Comparison of ENCODE assay signal across 9 cellular contexts in the genomic region with DNA sequence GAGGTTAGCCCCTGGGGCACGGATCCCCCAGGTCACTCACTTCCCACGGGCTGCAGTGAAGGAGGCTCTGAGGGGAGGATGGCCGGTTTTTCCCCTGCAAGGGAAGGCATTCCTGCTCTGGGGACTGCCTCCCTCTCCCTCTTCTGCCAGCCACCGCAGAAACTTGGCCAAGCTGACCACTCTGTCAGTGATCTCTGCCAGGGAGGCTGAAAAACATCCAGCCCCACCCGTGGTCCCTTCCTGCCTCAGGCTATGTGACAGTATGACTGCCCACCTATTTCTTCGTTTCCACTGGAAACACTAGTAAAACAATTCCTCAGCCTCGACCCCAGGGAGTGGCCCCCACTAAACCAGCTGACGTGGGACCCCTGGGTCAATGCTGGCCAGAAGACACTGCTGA. TPM values are rescaled to one million over a fixed set of nuclear protein-coding genes. Genes with fewer than 3 reads are reported as not detected.
A peak's percentile ranks its signal among the peaks of the same experiment; 100 is the strongest.
DNase-seq lines count a peak whose midpoint lies in the region; ATAC-seq and TF ChIP-seq lines count a peak whose summit lies in the region.
"Had no signal": no experiment of that assay in that cellular context is flagged by ENCODE, and none has a peak within 500 bp of the region (broad histone marks: within the 10 kb centered on the region; RNA-seq: fewer than 3 reads in every experiment).

No MANE protein-coding gene starts in this region.

- no peaks in the 10 kb centered on the region for H3K36me3 ChIP-seq in iPS-15b (ENCODE audit: control insufficient read depth, insufficient read depth, low read length)
- H3K36me3 ChIP-seq: prostate gland had no signal

- intact Hi-C loops in activated CD8-positive, alpha-beta T cell treated with anti-CD3 and anti-CD28 coated beads for 36 hours (cut with micrococcal nuclease): no loop called here

- H3K4me1 Mint-ChIP-seq in T-helper 1 cell treated with Interleukin-12 subunit alpha and Interleukin-12 subunit beta and Interleukin-4 antibody, amounts not matched to agents 30 μg/mL and 1 μg/mL, for 36 hours (ENCODE audit: low read depth): peaks cover 15% of the 10 kb centered on the region
- H3K4me1 Mint-ChIP-seq in activated CD8-positive, alpha-beta T cell treated with anti-CD3 and anti-CD28 coated beads for 36 hours (ENCODE audit: low read depth): peaks cover 18% of the 10 kb centered on the region
- peaks cover 20% of the 10 kb centered on the region for H3K4me1 Mint-ChIP-seq in stimulated activated effector memory CD8-positive, alpha-beta T cell treated with anti-CD3 and anti-CD28 coated beads, Interleukin-12 subunit alpha, Interleukin-12 subunit beta, amount 100 ng/mL, for 72 hours

- TF ChIP-seq CTCF in activated CD8-positive, alpha-beta T cell treated with anti-CD3 and anti-CD28 coated beads for 36 hours (IDR thresholded peaks at IDR 0.05): no peak
- no peak for TF ChIP-seq CTCF in GM13976 (IDR thresholded peaks at IDR 0.05; ENCODE audit: borderline replicate concordance, control extremely low read depth, extremely low read depth, insufficient read depth, missing control alignments)

- no peaks in the 10 kb centered on the region for H3K9me3 Mint-ChIP-seq in T-helper 1 cell treated with Interleukin-12 subunit alpha and Interleukin-12 subunit beta and Interleukin-4 antibody, amounts not matched to agents 30 μg/mL and 1 μg/mL, for 36 hours
- no peaks in the 10 kb centered on the region for H3K9me3 Mint-ChIP-seq in activated CD8-positive, alpha-beta T cell treated with anti-CD3 and anti-CD28 coated beads for 36 hours
- no peaks in the 10 kb centered on the region for H3K9me3 Mint-ChIP-seq in stimulated activated effector memory CD8-positive, alpha-beta T cell treated with anti-CD3 and anti-CD28 coated beads, Interleukin-12 subunit alpha, Interleukin-12 subunit beta, amount 100 ng/mL, for 72 hours

- H3K36me3 Mint-ChIP-seq in T-helper 1 cell treated with Interleukin-12 subunit alpha and Interleukin-12 subunit beta and Interleukin-4 antibody, amounts not matched to agents 30 μg/mL and 1 μg/mL, for 36 hours (ENCODE audit: low read depth): no peaks in the 10 kb centered on the region
- no peaks in the 10 kb centered on the region for H3K36me3 Mint-ChIP-seq in activated CD8-positive, alpha-beta T cell treated with anti-CD3 and anti-CD28 coated beads for 36 hours (ENCODE audit: low read depth)
- peaks cover 7% of the 10 kb centered on the region for H3K36me3 Mint-ChIP-seq in stimulated activated effector memory CD8-positive, alpha-beta T cell treated with anti-CD3 and anti-CD28 coated beads, Interleukin-12 subunit alpha, Interleukin-12 subunit beta, amount 100 ng/mL, for 72 hours

- CTCF ChIA-PET in activated CD8-positive, alpha-beta T cell treated with anti-CD3 and anti-CD28 coated beads for 36 hours (lab: Charles Lee): interaction anchor here (1.3 kb wide), 1 partner anchor 29 kb away, joined by 3 read pairs; no protein-coding TSS in a partner anchor

- H3K4me1 ChIP-seq in iPS-15b (ENCODE audit: control insufficient read depth, insufficient read depth, low read length): peaks cover 9% of the 10 kb centered on the region

- peak overlapping the region; percentile 54 for H3K4me3 Mint-ChIP-seq in T-helper 1 cell treated with Interleukin-12 subunit alpha and Interleukin-12 subunit beta and Interleukin-4 antibody, amounts not matched to agents 30 μg/mL and 1 μg/mL, for 36 hours
- H3K4me3 Mint-ChIP-seq in activated CD8-positive, alpha-beta T cell treated with anti-CD3 and anti-CD28 coated beads for 36 hours: peak overlapping the region; percentile 12
- peak overlapping the region; percentile 63 for H3K4me3 Mint-ChIP-seq in stimulated activated effector memory CD8-positive, alpha-beta T cell treated with anti-CD3 and anti-CD28 coated beads, Interleukin-12 subunit alpha, Interleukin-12 subunit beta, amount 100 ng/mL, for 72 hours

- H3K9me3 ChIP-seq in iPS-15b (ENCODE audit: control insufficient read depth, insufficient read depth, low read length): no peaks in the 10 kb centered on the region
- H3K9me3 ChIP-seq: prostate gland had no signal

- H3K27ac Mint-ChIP-seq in T-helper 1 cell treated with Interleukin-12 subunit alpha and Interleukin-12 subunit beta and Interleukin-4 antibody, amounts not matched to agents 30 μg/mL and 1 μg/mL, for 36 hours: no peak overlapping the region
- H3K27ac Mint-ChIP-seq in activated CD8-positive, alpha-beta T cell treated with anti-CD3 and anti-CD28 coated beads for 36 hours: no peak overlapping the region
- H3K27ac Mint-ChIP-seq in stimulated activated effector memory CD8-positive, alpha-beta T cell treated with anti-CD3 and anti-CD28 coated beads, Interleukin-12 subunit alpha, Interleukin-12 subunit beta, amount 100 ng/mL, for 72 hours: no peak overlapping the region

- ATAC-seq in activated CD8-positive, alpha-beta T cell treated with anti-CD3 and anti-CD28 coated beads for 36 hours: no peak
- no peak for ATAC-seq in stimulated activated effector memory CD8-positive, alpha-beta T cell treated with anti-CD3 and anti-CD28 coated beads, Interleukin-12 subunit alpha, Interleukin-12 subunit beta, amount 100 ng/mL, for 72 hours
- no peak for ATAC-seq in GM19467 (IDR thresholded peaks at IDR 0.05; ENCODE audit: unreplicated experiment)

- H3K27me3 Mint-ChIP-seq in T-helper 1 cell treated with Interleukin-12 subunit alpha and Interleukin-12 subunit beta and Interleukin-4 antibody, amounts not matched to agents 30 μg/mL and 1 μg/mL, for 36 hours (ENCODE audit: low read depth): no peaks in the 10 kb centered on the region
- peaks cover 3% of the 10 kb centered on the region for H3K27me3 Mint-ChIP-seq in activated CD8-positive, alpha-beta T cell treated with anti-CD3 and anti-CD28 coated beads for 36 hours

- H3K9ac ChIP-seq in iPS-15b (ENCODE audit: low read depth, low read length): no peak overlapping the region

- in situ Hi-C loops in GM13976 (cut with MboI; ENCODE audit: low sequenced_read_pairs, unreplicated experiment): no loop called here

- H3K4me3 ChIP-seq in iPS-15b (ENCODE audit: low read depth, low read length): peak overlapping the region; percentile 18

- no peak for DNase-seq in T-helper 1 cell
- no peak for DNase-seq in activated CD8-positive, alpha-beta T cell treated with anti-CD3 and anti-CD28 coated beads for 36 hours
- no peak for DNase-seq in stimulated activated effector memory CD8-positive, alpha-beta T cell treated with anti-CD3 and anti-CD28 coated beads, Interleukin-12 subunit alpha, Interleukin-12 subunit beta, amount 100 ng/mL, for 72 hours (ENCODE audit: low spot score in 2 of 2)
- DNase-seq in NK-92 treated with Interleukin-12 subunit alpha and Interleukin-12 subunit beta, amount 100 ng/mL, for 24 hours (lab: John Stamatoyannopoulos, UW): no peak
- DNase-seq in GM13976 (ENCODE audit: low spot score): no peak

- POLR2A ChIA-PET in activated CD8-positive, alpha-beta T cell treated with anti-CD3 and anti-CD28 coated beads for 36 hours (lab: Charles Lee): interaction anchor here (1.0 kb wide), 1 partner anchor 10 kb away, joined by 3 read pairs; no protein-coding TSS in a partner anchor

- peaks cover 6% of the 10 kb centered on the region for H3K27me3 ChIP-seq in iPS-15b (ENCODE audit: control insufficient read depth, insufficient read depth, low read length)

RNA-seq across cellular contexts. Expression of gene FANCD2, which starts 14.6 kb away (rescaled TPM):
- total RNA-seq in activated CD8-positive, alpha-beta T cell treated with anti-CD3 and anti-CD28 coated beads for 36 hours: 10 to 100 TPM; 90.3 to 97.9 TPM

RNA-seq across cellular contexts. Expression of gene EMC3, which starts 25.0 kb away (rescaled TPM):
- 10 to 100 TPM; 35.2 to 37.9 TPM for total RNA-seq in activated CD8-positive, alpha-beta T cell treated with anti-CD3 and anti-CD28 coated beads for 36 hours

RNA-seq across cellular contexts. Expression of gene PRRT3, which starts 59.4 kb away (rescaled TPM):
- total RNA-seq in activated CD8-positive, alpha-beta T cell treated with anti-CD3 and anti-CD28 coated beads for 36 hours: 1 to 10 TPM; 5.6 to 5.7 TPM

Comparison
In these comparisons a context has a peak if more than half of its experiments do, and no peak if none do; other contexts are left out.
1. H3K4me3 Mint-ChIP-seq: peak in every context shown above with its lines; median percentile 63 in stimulated activated effector memory CD8-positive, alpha-beta T cell treated with anti-CD3 and anti-CD28 coated beads, Interleukin-12 subunit alpha, Interleukin-12 subunit beta, amount 100 ng/mL, for 72 hours; 54 in T-helper 1 cell treated with Interleukin-12 subunit alpha and Interleukin-12 subunit beta and Interleukin-4 antibody, amounts not matched to agents 30 μg/mL and 1 μg/mL, for 36 hours; 12 in activated CD8-positive, alpha-beta T cell treated with anti-CD3 and anti-CD28 coated beads for 36 hours.